In the genomic region with DNA sequence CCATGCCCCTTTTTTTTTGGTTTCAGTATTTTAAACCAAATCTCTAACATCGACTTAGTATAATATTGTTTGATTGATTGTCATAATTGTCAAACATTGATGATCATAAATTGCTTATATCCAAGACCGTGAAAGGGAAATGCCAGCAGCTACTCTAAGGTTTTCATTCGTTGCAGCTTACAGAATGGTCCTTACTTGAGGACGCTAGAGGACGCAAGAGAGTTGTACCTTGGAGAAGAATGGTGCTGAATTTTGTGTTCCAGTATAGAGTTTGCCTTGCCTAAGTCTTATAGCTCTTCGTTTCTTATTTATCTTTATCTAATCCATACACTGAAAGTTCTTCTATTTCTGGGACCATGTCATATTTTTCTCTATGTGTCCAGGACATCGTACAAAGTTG, we compare ENCODE assay signal across 8 cellular contexts.
DNase-seq lines count a peak whose midpoint lies in the region; FAIRE-seq and TF ChIP-seq lines count a peak whose summit lies in the region.
"Not testable (repeated sequence)": the region's sequence is repeated elsewhere in the genome, so short reads cannot be mapped to it uniquely, and the experiment has no call there.

No MANE protein-coding gene starts in this region.

- TF ChIP-seq CTCF in bronchial epithelial cell (IDR thresholded peaks at IDR 0.05; ENCODE audit: insufficient read depth, low read length, severe bottlenecking); cardiac muscle cell (IDR thresholded peaks at IDR 0.05; ENCODE audit: low read depth, low read length): not testable (repeated sequence)
- peak in 3 of 5 experiments; percentile 13 to 18 (median 18) for TF ChIP-seq CTCF in transverse colon (IDR thresholded peaks at IDR 0.05)

- not testable (repeated sequence) for TF ChIP-seq EP300 in transverse colon (IDR thresholded peaks at IDR 0.05; ENCODE audit: low read depth)

- in situ Hi-C loops in transverse colon (cut with MboI; ENCODE audit: low pct_ligation_motif_present in 1 of 4, low pct_unique_long_range_greater_than_20kb in 1 of 4, low sequenced_read_pairs in 3 of 4) = not testable (repeated sequence)

- H3K4me1 ChIP-seq in cardiac muscle cell (ENCODE audit: low read depth) = not testable (repeated sequence)
- peaks cover 0 to 14% (median 0%) of the 10 kb centered on the region in 4 donors for H3K4me1 ChIP-seq in transverse colon

- not testable (repeated sequence) for H3K4me3 ChIP-seq in bronchial epithelial cell (ENCODE audit: low read depth, low read length); cardiac muscle cell; transverse colon

- TF ChIP-seq POLR2A in transverse colon (IDR thresholded peaks at IDR 0.05) = not testable (repeated sequence)

- not testable (repeated sequence) for FAIRE-seq in bronchial epithelial cell (lab: Jason Lieb, UNC)

- 41 to 65% methylated on average over 7 of the region's 7 CpGs for WGBS in transverse colon (ENCODE audit: low coverage in 1 of 2), 2 donors

- H3K36me3 ChIP-seq in bronchial epithelial cell (ENCODE audit: control insufficient read depth, insufficient read depth, low read length); cardiac muscle cell; transverse colon: not testable (repeated sequence)

- not testable (repeated sequence) for H3K9me3 ChIP-seq in cardiac muscle cell (ENCODE audit: low read depth); transverse colon

- DNase-seq in DMS114 treated with DMSO at 0.1 percent for 48 hours (lab: John Stamatoyannopoulos, UW; ENCODE audit: unreplicated experiment) = peak; percentile 2
- DNase-seq in Kasumi-1 (lab: John Stamatoyannopoulos, UW) = peak; percentile 43 to 46
- peak; percentile 20 for DNase-seq in NCI-H748 (lab: John Stamatoyannopoulos, UW; ENCODE audit: unreplicated experiment)
- DNase-seq in SHP77 (lab: John Stamatoyannopoulos, UW) = peak; percentile 60 to 78
- DNase-seq in bronchial epithelial cell (ENCODE audit: low read depth) = peak; percentile 5
- DNase-seq in cardiac muscle cell (ENCODE audit: low read depth in 1 of 2, low spot score in 1 of 2) = peak; percentile 0 to 41
- DNase-seq in middle frontal gyrus (ENCODE audit: extremely low spot score, low spot score) = peak; percentile 3
- DNase-seq in transverse colon = not testable (repeated sequence)

- H3K27me3 ChIP-seq in bronchial epithelial cell (ENCODE audit: control insufficient read depth, insufficient read depth, low read length); transverse colon: not testable (repeated sequence)
- H3K27me3 ChIP-seq in cardiac muscle cell = peaks cover 15% of the 10 kb centered on the region

- not testable (repeated sequence) for H3K27ac ChIP-seq in cardiac muscle cell, transverse colon

- intact Hi-C loops in transverse colon (cut with DNase I; ENCODE audit: low total_unique reads) = not testable (repeated sequence)
